18 cellular contexts compared by ENCODE assay signal in genomic region chr6:63897459-63897858, GRCh38.
DNase-seq lines count a peak whose midpoint lies in the region; ATAC-seq, FAIRE-seq and TF ChIP-seq lines count a peak whose summit lies in the region.
"Had no signal": no experiment of that assay in that cellular context is flagged by ENCODE, and none has a peak within 500 bp of the region (broad histone marks: within the 10 kb centered on the region; RNA-seq: fewer than 3 reads in every experiment).

No MANE protein-coding gene starts in this region.

- no peak overlapping the region for H3K4me2 ChIP-seq in mammary epithelial cell (ENCODE audit: insufficient read depth, low read depth, low read length)
- H3K4me2 ChIP-seq: neural progenitor cell had no signal

- no peak for TF ChIP-seq CTCF in mammary epithelial cell (conservative IDR thresholded peaks at IDR 0.05 in 1 of 2, IDR thresholded peaks at IDR 0.05 in 1 of 2; ENCODE audit: extremely low read depth in 1 of 2, insufficient read depth in 1 of 2, low read depth in 1 of 2, low read length in 2 of 2)

- no peaks in the 10 kb centered on the region for H3K27me3 ChIP-seq in mammary epithelial cell (ENCODE audit: insufficient read depth, low read length)
- H3K27me3 ChIP-seq: neural progenitor cell had no signal

- in situ Hi-C loops in mammary epithelial cell (cut with MboI; ENCODE audit: low sequenced_read_pairs in 2 of 2) = no loop called here

- no peak overlapping the region for H3K27ac ChIP-seq in mammary epithelial cell (ENCODE audit: insufficient read depth, low read depth, low read length)
- H3K27ac ChIP-seq: epithelial cell of prostate, neural progenitor cell, RWPE1 had no signal

- BruUV-seq in mammary epithelial cell (replicated peaks; lab: Mats Ljungman, UMichigan) = no TSS peak

- intact Hi-C loops in mammary epithelial cell (cut with micrococcal nuclease) = no loop called here

- peak; percentile 77 for FAIRE-seq in HTR-8/SVneo (lab: Jason Lieb, UNC)
- FAIRE-seq: H54 had no signal

- no peaks in the 10 kb centered on the region for H4K20me1 ChIP-seq in mammary epithelial cell (ENCODE audit: insufficient read depth, low read length)

- no peak overlapping the region for H3K4me3 ChIP-seq in mammary epithelial cell (replicated peaks in 1 of 3; ENCODE audit: insufficient read depth in 1 of 3, low read depth in 2 of 3, low read length in 3 of 3)
- H3K4me3 ChIP-seq: neural progenitor cell had no signal

- peaks cover 6% of the 10 kb centered on the region for H3K4me1 ChIP-seq in mammary epithelial cell (ENCODE audit: insufficient read depth, low read length)
- H3K4me1 ChIP-seq: neural progenitor cell had no signal

- H3K9ac ChIP-seq in mammary epithelial cell (ENCODE audit: insufficient read depth, low read length) = no peak overlapping the region
- H3K9ac ChIP-seq: neural progenitor cell had no signal

- H2AFZ ChIP-seq in mammary epithelial cell (ENCODE audit: low read depth, low read length) = peak overlapping the region; percentile 5
- H2AFZ ChIP-seq: neural progenitor cell had no signal

- CTCF ChIA-PET in mammary epithelial cell (lab: Charles Lee; ENCODE audit: low non-redundant PET) = no interaction called here

- WGBS in mammary epithelial cell (ENCODE audit: low coverage, missing lambda C conversion rate) = 71% methylated on average over 3 of the region's 3 CpGs

- dilution Hi-C loops in mammary epithelial cell (cut with HindIII; ENCODE audit: low sequenced_read_pairs) = no loop called here

- no peaks in the 10 kb centered on the region for H3K9me3 ChIP-seq in mammary epithelial cell (replicated peaks; ENCODE audit: insufficient read depth, low read length)

- H3K36me3 ChIP-seq in mammary epithelial cell (ENCODE audit: insufficient read depth, low read length) = no peaks in the 10 kb centered on the region
- H3K36me3 ChIP-seq: neural progenitor cell had no signal

- no peak for ATAC-seq in GM21367 (IDR thresholded peaks at IDR 0.05; ENCODE audit: unreplicated experiment)
- ATAC-seq: left colon had no signal

- no peaks in the 10 kb centered on the region for H3K79me2 ChIP-seq in mammary epithelial cell (ENCODE audit: insufficient read depth, low read length)

- DNase-seq in Daoy (ENCODE audit: low read depth) = peak; percentile 32
- no peak for DNase-seq in HTR-8/SVneo (ENCODE audit: insufficient read length, low spot score)
- DNase-seq in mammary epithelial cell = peak; percentile 48
- peak; percentile 62 for DNase-seq in non-pigmented ciliary epithelial cell (ENCODE audit: low read depth)
- no peak for DNase-seq in SK-N-DZ (ENCODE audit: low spot score)
- DNase-seq in GDM1 (lab: John Stamatoyannopoulos, UW) = no peak
- DNase-seq: activated CD4-positive, alpha-beta T cell treated with anti-CD3 and anti-CD28 coated beads for 4 hours; COR-L47; left colon; midbrain; NCI-H1092; NCI-H2081; NCI-H510A had no signal

Comparison
In these comparisons a context has a peak if more than half of its experiments do, and no peak if none do; other contexts are left out.
1. DNase-seq: peak in Daoy (single experiment), mammary epithelial cell (single experiment) and non-pigmented ciliary epithelial cell (single experiment); none in HTR-8/SVneo (single experiment), SK-N-DZ (single experiment) and GDM1 (single experiment).